Comparison of ENCODE assay signal across 29 cellular contexts in the genomic region with DNA sequence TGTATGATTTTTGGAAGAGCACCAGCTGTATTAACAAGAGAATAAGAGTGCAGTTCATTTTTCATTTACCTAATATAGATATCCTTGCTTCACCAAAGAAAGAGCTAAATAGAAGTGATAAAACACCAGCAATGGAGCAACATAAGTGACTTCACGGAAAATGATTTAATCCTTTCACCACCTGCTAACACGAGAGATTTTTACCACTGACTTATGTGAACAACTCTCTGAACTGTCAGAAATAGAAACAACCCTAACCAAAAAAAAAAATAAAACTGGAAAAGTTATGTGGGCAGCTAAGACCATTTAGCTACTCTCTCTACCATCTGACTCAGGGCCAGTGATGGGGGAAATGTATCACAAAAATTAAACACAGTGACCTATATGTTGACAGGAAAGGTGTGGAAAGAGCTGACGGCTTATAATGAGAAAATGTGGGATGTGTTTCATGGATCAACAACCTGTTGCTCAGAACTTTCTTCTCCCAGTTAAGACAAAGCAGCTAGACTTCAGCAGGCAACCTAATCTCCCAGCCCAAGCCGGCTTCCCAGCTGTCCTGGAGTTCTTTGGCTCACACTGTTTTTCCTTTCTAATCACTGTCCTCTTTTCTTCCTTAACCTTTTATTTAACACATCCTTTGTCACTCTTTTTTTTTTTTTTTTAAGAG.
"Had no signal": no experiment of that assay in that cellular context is flagged by ENCODE, and none has a peak within 500 bp of the region (broad histone marks: within the 10 kb centered on the region; RNA-seq: fewer than 3 reads in every experiment).

No MANE protein-coding gene starts in this region.

- FAIRE-seq: islet of Langerhans, kidney, pancreas, small intestine had no signal

- H3K9me3 ChIP-seq: left lung, lower lobe of right lung, mucosa of descending colon, pancreas, prostate gland, spleen, suprapubic skin, thoracic aorta, tibial artery, uterus had no signal

- H3K36me3 ChIP-seq: left lung, lower lobe of right lung, pancreas, prostate gland, spleen, suprapubic skin, thoracic aorta, tibial artery, uterus had no signal

- H3K27ac ChIP-seq: left lung, lower lobe of right lung, pancreas, prostate gland, spleen, suprapubic skin, thoracic aorta, tibial artery, uterus had no signal

- H3K27me3 ChIP-seq: left lung, pancreas, suprapubic skin, tibial artery, uterus had no signal

- H3K36me3 Mint-ChIP-seq: immature natural killer cell; memory B cell; naive B cell; natural killer cell; stimulated activated effector memory CD8-positive, alpha-beta T cell treated with anti-CD3 and anti-CD28 coated beads, Interleukin-12 subunit alpha, Interleukin-12 subunit beta, amount 100 ng/mL, for 72 hours; type B pancreatic cell had no signal

- H3K4me3 Mint-ChIP-seq: immature natural killer cell; memory B cell; natural killer cell; stimulated activated effector memory CD8-positive, alpha-beta T cell treated with anti-CD3 and anti-CD28 coated beads, Interleukin-12 subunit alpha, Interleukin-12 subunit beta, amount 100 ng/mL, for 72 hours; stimulated activated naive CD8-positive, alpha-beta T cell treated with anti-CD3 and anti-CD28 coated beads, Interleukin-15, Interleukin-2, amounts not matched to agents 100 ng/mL and 50 ng/mL, for 24 hours; type B pancreatic cell had no signal

- H3K4me3 ChIP-seq: left lung, lower lobe of right lung, mucosa of descending colon, pancreas, prostate gland, spleen, suprapubic skin, thoracic aorta, tibial artery, uterus had no signal

- H3K27ac Mint-ChIP-seq: immature natural killer cell; memory B cell; naive B cell; natural killer cell; stimulated activated effector memory CD8-positive, alpha-beta T cell treated with anti-CD3 and anti-CD28 coated beads, Interleukin-12 subunit alpha, Interleukin-12 subunit beta, amount 100 ng/mL, for 72 hours; stimulated activated naive CD8-positive, alpha-beta T cell treated with anti-CD3 and anti-CD28 coated beads, Interleukin-15, Interleukin-2, amounts not matched to agents 100 ng/mL and 50 ng/mL, for 24 hours; type B pancreatic cell had no signal

- H3K4me1 ChIP-seq: left lung, lower lobe of right lung, pancreas, prostate gland, suprapubic skin, tibial artery, uterus had no signal

- H3K9me3 Mint-ChIP-seq: natural killer cell; stimulated activated effector memory CD8-positive, alpha-beta T cell treated with anti-CD3 and anti-CD28 coated beads, Interleukin-12 subunit alpha, Interleukin-12 subunit beta, amount 100 ng/mL, for 72 hours; stimulated activated naive CD8-positive, alpha-beta T cell treated with anti-CD3 and anti-CD28 coated beads, Interleukin-15, Interleukin-2, amounts not matched to agents 100 ng/mL and 50 ng/mL, for 24 hours; type B pancreatic cell had no signal

- DNase-seq: hypothalamus; immature natural killer cell; kidney; left colon; left lung; lower lobe of right lung; midbrain; mucosa of descending colon; naive B cell; natural killer cell; nucleus accumbens; pancreas; posterior cingulate gyrus; retina; right cardiac atrium; small intestine; spleen; stimulated activated CD4-positive, alpha-beta T cell treated with anti-CD3 and anti-CD28 coated beads, Interleukin-4, amount 100 ng/mL, for 24 hours; stimulated activated naive CD4-positive, alpha-beta T cell; tibial artery; uterus had no signal
